Comparison of ENCODE assay signal across 20 cellular contexts in the genomic region with DNA sequence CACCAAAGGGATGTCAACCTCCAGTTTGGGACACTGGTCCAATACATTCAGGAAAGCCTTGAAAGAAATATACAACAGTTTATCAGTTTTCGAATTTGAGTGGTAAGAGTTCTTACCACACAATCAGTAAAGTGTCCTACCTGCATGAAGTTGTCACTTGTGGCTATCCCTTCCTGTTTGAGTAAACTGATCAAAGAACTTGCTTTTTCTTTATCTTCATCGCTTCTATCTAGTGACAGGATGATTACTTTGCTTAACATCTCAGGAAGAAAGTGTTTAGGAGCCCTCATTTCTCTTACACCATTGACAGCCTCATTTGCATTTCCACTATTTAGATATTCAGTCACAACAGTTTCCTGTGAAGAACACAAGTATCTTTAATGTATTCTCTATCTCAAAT. TPM values are rescaled to one million over a fixed set of nuclear protein-coding genes. Genes with fewer than 3 reads are reported as not detected.
DNase-seq lines count a peak whose midpoint lies in the region; ATAC-seq and TF ChIP-seq lines count a peak whose summit lies in the region.
"Had no signal": no experiment of that assay in that cellular context is flagged by ENCODE, and none has a peak within 500 bp of the region (broad histone marks: within the 10 kb centered on the region; RNA-seq: fewer than 3 reads in every experiment).

No MANE protein-coding gene starts in this region.

- intact Hi-C loops in CD4-positive, alpha-beta T cell (cut with DNase I, micrococcal nuclease) = loop anchor here in 1 of 2 experiments (2.0 to 5.0 kb wide), 2 partner anchors 29 to 1042 kb away; partner anchors contain the start of gene USP47
- intact Hi-C loops in Calu3 (cut with micrococcal nuclease; ENCODE audit: unreplicated experiment) = loop anchor here (10.0 kb wide), 1 partner anchor 105 kb away; no protein-coding TSS in a partner anchor
- intact Hi-C loops in activated T-helper 1 cell treated with anti-CD3 and anti-CD28 coated beads, Interleukin-12 subunit alpha, Interleukin-12 subunit beta, Interleukin-2, Interleukin-4 antibody, amounts not matched to agents 30 ng/mL and 10 ng/mL and 1 ng/mL, durations not matched to agents 14 hours and 24 hours and 36 hours (cut with micrococcal nuclease) = loop anchor here (10.0 kb wide), 2 partner anchors 355 to 1225 kb away; partner anchors contain the start of gene WEE1

- H3K4me3 Mint-ChIP-seq in CD4-positive, alpha-beta T cell = peak overlapping the region; percentile 32
- no peak overlapping the region for H3K4me3 Mint-ChIP-seq in Calu3 (ENCODE audit: low read depth, unreplicated experiment)
- H3K4me3 Mint-ChIP-seq in activated T-helper 17 cell treated with anti-CD3 and anti-CD28 coated beads, Interleukin-2, amount 50 U/mL, for 72 hours = peak overlapping the region; percentile 48
- peak overlapping the region in 8 of 10 donors; percentile 7 to 77 (median 50) for H3K4me3 Mint-ChIP-seq in naive thymus-derived CD8-positive, alpha-beta T cell
- H3K4me3 Mint-ChIP-seq in activated T-helper 1 cell treated with anti-CD3 and anti-CD28 coated beads, Interleukin-12 subunit alpha, Interleukin-12 subunit beta, Interleukin-2, Interleukin-4 antibody, amounts not matched to agents 30 ng/mL and 10 ng/mL and 1 ng/mL, durations not matched to agents 14 hours and 24 hours and 36 hours = no peak overlapping the region

- TSS peak; percentile 5 for BruUV-seq in Calu3 (replicated peaks; lab: Mats Ljungman, UMichigan)

- no peak for TF ChIP-seq CTCF in CD4-positive, alpha-beta T cell (IDR thresholded peaks at IDR 0.05)
- no peak for TF ChIP-seq CTCF in Calu3 (IDR thresholded peaks at IDR 0.05; ENCODE audit: unreplicated experiment)

- peak; percentile 12 for ATAC-seq in CD4-positive, alpha-beta T cell (ENCODE audit: poor library complexity)
- no peak for ATAC-seq in activated T-helper 17 cell treated with anti-CD3 and anti-CD28 coated beads, Interleukin-2, amount 50 U/mL, for 72 hours (replicated peaks)
- peak; percentile 31 to 67 for ATAC-seq in naive thymus-derived CD8-positive, alpha-beta T cell

- POLR2A ChIA-PET in CD4-positive, alpha-beta T cell (lab: Charles Lee) = interaction anchor here (0.6 to 4.1 kb wide), 3 partner anchors 8 to 49 kb away, joined by 3 to 62 read pairs (median 3); partner anchors contain the start of genes CTR9 and EIF4G2
- POLR2A ChIA-PET in naive thymus-derived CD8-positive, alpha-beta T cell (lab: Charles Lee) = interaction anchor here (0.5 to 6.3 kb wide), 3 partner anchors 9 to 58 kb away, joined by 4 to 62 read pairs (median 13); partner anchors contain the start of genes EIF4G2 and ZBED5

- H3K27ac Mint-ChIP-seq in CD4-positive, alpha-beta T cell = peak overlapping the region; percentile 39
- no peak overlapping the region for H3K27ac Mint-ChIP-seq in Calu3 (ENCODE audit: unreplicated experiment)
- peak overlapping the region; percentile 74 for H3K27ac Mint-ChIP-seq in activated T-helper 17 cell treated with anti-CD3 and anti-CD28 coated beads, Interleukin-2, amount 50 U/mL, for 72 hours
- peak overlapping the region; percentile 53 to 87 (median 80) for H3K27ac Mint-ChIP-seq in naive thymus-derived CD8-positive, alpha-beta T cell
- H3K27ac Mint-ChIP-seq in activated T-helper 1 cell treated with anti-CD3 and anti-CD28 coated beads, Interleukin-12 subunit alpha, Interleukin-12 subunit beta, Interleukin-2, Interleukin-4 antibody, amounts not matched to agents 30 ng/mL and 10 ng/mL and 1 ng/mL, durations not matched to agents 14 hours and 24 hours and 36 hours = no peak overlapping the region

- no peaks in the 10 kb centered on the region for H3K27me3 ChIP-seq in CD4-positive, alpha-beta T cell (ENCODE audit: control insufficient read depth, insufficient read depth, low read length)
- H3K27me3 ChIP-seq: BLaER1, hepatocyte, sigmoid colon had no signal

- CTCF ChIA-PET in CD4-positive, alpha-beta T cell (lab: Charles Lee) = interaction anchor here (0.9 to 1.1 kb wide), 2 partner anchors 59 to 78 kb away, joined by 3 read pairs; no protein-coding TSS in a partner anchor
- CTCF ChIA-PET in Calu3 (lab: Charles Lee) = no interaction called here

- H3K27me3 Mint-ChIP-seq in CD4-positive, alpha-beta T cell = no peaks in the 10 kb centered on the region
- H3K27me3 Mint-ChIP-seq in Calu3 (ENCODE audit: unreplicated experiment) = no peaks in the 10 kb centered on the region
- H3K27me3 Mint-ChIP-seq in activated T-helper 17 cell treated with anti-CD3 and anti-CD28 coated beads, Interleukin-2, amount 50 U/mL, for 72 hours = no peaks in the 10 kb centered on the region
- H3K27me3 Mint-ChIP-seq in naive thymus-derived CD8-positive, alpha-beta T cell = no peaks in the 10 kb centered on the region
- H3K27me3 Mint-ChIP-seq in activated T-helper 1 cell treated with anti-CD3 and anti-CD28 coated beads, Interleukin-12 subunit alpha, Interleukin-12 subunit beta, Interleukin-2, Interleukin-4 antibody, amounts not matched to agents 30 ng/mL and 10 ng/mL and 1 ng/mL, durations not matched to agents 14 hours and 24 hours and 36 hours (ENCODE audit: insufficient read depth) = no peaks in the 10 kb centered on the region

- H3K27ac ChIP-seq in CD4-positive, alpha-beta T cell (ENCODE audit: low read depth, low read length) = no peak overlapping the region
- H3K27ac ChIP-seq: BLaER1, hepatocyte, sigmoid colon, thoracic aorta had no signal

- no peaks in the 10 kb centered on the region for H3K9me3 Mint-ChIP-seq in CD4-positive, alpha-beta T cell
- no peaks in the 10 kb centered on the region for H3K9me3 Mint-ChIP-seq in Calu3 (ENCODE audit: low read depth, unreplicated experiment)
- H3K9me3 Mint-ChIP-seq in activated T-helper 17 cell treated with anti-CD3 and anti-CD28 coated beads, Interleukin-2, amount 50 U/mL, for 72 hours = no peaks in the 10 kb centered on the region
- no peaks in the 10 kb centered on the region for H3K9me3 Mint-ChIP-seq in naive thymus-derived CD8-positive, alpha-beta T cell
- no peaks in the 10 kb centered on the region for H3K9me3 Mint-ChIP-seq in activated T-helper 1 cell treated with anti-CD3 and anti-CD28 coated beads, Interleukin-12 subunit alpha, Interleukin-12 subunit beta, Interleukin-2, Interleukin-4 antibody, amounts not matched to agents 30 ng/mL and 10 ng/mL and 1 ng/mL, durations not matched to agents 14 hours and 24 hours and 36 hours

- H3K36me3 Mint-ChIP-seq in CD4-positive, alpha-beta T cell (ENCODE audit: low read depth) = peaks cover 100% of the 10 kb centered on the region
- H3K36me3 Mint-ChIP-seq in Calu3 (ENCODE audit: insufficient read depth, unreplicated experiment) = peaks cover 80% of the 10 kb centered on the region
- H3K36me3 Mint-ChIP-seq in activated T-helper 17 cell treated with anti-CD3 and anti-CD28 coated beads, Interleukin-2, amount 50 U/mL, for 72 hours (ENCODE audit: low read depth) = peaks cover 93% of the 10 kb centered on the region
- peaks cover 22 to 97% (median 59%) of the 10 kb centered on the region in 3 donors for H3K36me3 Mint-ChIP-seq in naive thymus-derived CD8-positive, alpha-beta T cell
- H3K36me3 Mint-ChIP-seq in activated T-helper 1 cell treated with anti-CD3 and anti-CD28 coated beads, Interleukin-12 subunit alpha, Interleukin-12 subunit beta, Interleukin-2, Interleukin-4 antibody, amounts not matched to agents 30 ng/mL and 10 ng/mL and 1 ng/mL, durations not matched to agents 14 hours and 24 hours and 36 hours (ENCODE audit: low read depth) = peaks cover 78% of the 10 kb centered on the region

- no peaks in the 10 kb centered on the region for H3K9me3 ChIP-seq in CD4-positive, alpha-beta T cell (ENCODE audit: control insufficient read depth, low read length)
- H3K9me3 ChIP-seq: BLaER1, sigmoid colon, thoracic aorta had no signal

- H3K4me1 Mint-ChIP-seq in CD4-positive, alpha-beta T cell (ENCODE audit: low read depth) = peaks cover 84% of the 10 kb centered on the region
- H3K4me1 Mint-ChIP-seq in Calu3 (ENCODE audit: low read depth, unreplicated experiment) = peaks cover 4% of the 10 kb centered on the region
- H3K4me1 Mint-ChIP-seq in activated T-helper 17 cell treated with anti-CD3 and anti-CD28 coated beads, Interleukin-2, amount 50 U/mL, for 72 hours = peaks cover 36% of the 10 kb centered on the region
- peaks cover 33 to 79% (median 75%) of the 10 kb centered on the region in 4 donors for H3K4me1 Mint-ChIP-seq in naive thymus-derived CD8-positive, alpha-beta T cell
- H3K4me1 Mint-ChIP-seq in activated T-helper 1 cell treated with anti-CD3 and anti-CD28 coated beads, Interleukin-12 subunit alpha, Interleukin-12 subunit beta, Interleukin-2, Interleukin-4 antibody, amounts not matched to agents 30 ng/mL and 10 ng/mL and 1 ng/mL, durations not matched to agents 14 hours and 24 hours and 36 hours (ENCODE audit: low read depth) = peaks cover 69% of the 10 kb centered on the region

- no peak for DNase-seq in CD4-positive, alpha-beta T cell
- DNase-seq in Calu3 (no peak), activated gamma-delta T cell treated with Interleukin-2 at 50 U/mL for 16 hours (no peak), NCI-H2081 (lab: John Stamatoyannopoulos, UW) (no peak)
- DNase-seq in naive thymus-derived CD8-positive, alpha-beta T cell = peak in 2 of 10 donors; percentile 29 to 31
- no peak for DNase-seq in activated T-helper 1 cell treated with anti-CD3 and anti-CD28 coated beads, Interleukin-12 subunit alpha, Interleukin-12 subunit beta, Interleukin-2, Interleukin-4 antibody, amounts not matched to agents 30 ng/mL and 10 ng/mL and 1 ng/mL, durations not matched to agents 14 hours and 24 hours and 36 hours (ENCODE audit: low spot score)
- DNase-seq: central memory CD4-positive, alpha-beta T cell; DMS79 treated with DMSO at 0.1 percent for 48 hours; effector memory CD4-positive, alpha-beta T cell; KG1; kidney; NCI-H1105; NCI-H82; RPMI8226; sigmoid colon; stimulated activated CD4-positive, alpha-beta T cell treated with anti-CD3 and anti-CD28 coated beads, Interleukin-2, amount 100 ng/mL, for 24 hours had no signal

RNA-seq across cellular contexts. Expression of gene EIF4G2, which starts 8.4 kb away (rescaled TPM):
- total RNA-seq in CD4-positive, alpha-beta T cell = 1,000 to 10,000 TPM; 1,001 to 1,008 TPM
- total RNA-seq in Calu3 (2022) = 690 and 772 TPM in 2 replicates
- 1,000 to 10,000 TPM in 1 of 2 donors, 100 to 1,000 TPM in 1; 622 to 1,188 TPM for total RNA-seq in activated T-helper 17 cell treated with anti-CD3 and anti-CD28 coated beads, Interleukin-2, amount 50 U/mL, for 72 hours
- total RNA-seq in naive thymus-derived CD8-positive, alpha-beta T cell = 100 to 1,000 TPM; 631 to 638 TPM
- 100 to 1,000 TPM; 315 to 425 (median 340) TPM for polyA plus RNA-seq in naive thymus-derived CD8-positive, alpha-beta T cell
- total RNA-seq in activated T-helper 1 cell treated with anti-CD3 and anti-CD28 coated beads, Interleukin-12 subunit alpha, Interleukin-12 subunit beta, Interleukin-2, Interleukin-4 antibody, amounts not matched to agents 30 ng/mL and 10 ng/mL and 1 ng/mL, durations not matched to agents 14 hours and 24 hours and 36 hours = 1,084 and 1,108 TPM in 2 replicates

RNA-seq across cellular contexts. Expression of gene CTR9, which starts 49.2 kb away (rescaled TPM):
- total RNA-seq in CD4-positive, alpha-beta T cell = 10 to 100 TPM; 34.0 to 34.7 TPM
- 31.4 and 34.0 TPM in 2 replicates for total RNA-seq in Calu3 (2022)
- 10 to 100 TPM; 34.0 to 47.4 TPM for total RNA-seq in activated T-helper 17 cell treated with anti-CD3 and anti-CD28 coated beads, Interleukin-2, amount 50 U/mL, for 72 hours
- total RNA-seq in naive thymus-derived CD8-positive, alpha-beta T cell = 10 to 100 TPM; 58.2 to 66.4 TPM
- 10 to 100 TPM; 53.2 to 66.8 (median 53.7) TPM for polyA plus RNA-seq in naive thymus-derived CD8-positive, alpha-beta T cell
- 46.2 and 51.1 TPM in 2 replicates for total RNA-seq in activated T-helper 1 cell treated with anti-CD3 and anti-CD28 coated beads, Interleukin-12 subunit alpha, Interleukin-12 subunit beta, Interleukin-2, Interleukin-4 antibody, amounts not matched to agents 30 ng/mL and 10 ng/mL and 1 ng/mL, durations not matched to agents 14 hours and 24 hours and 36 hours

RNA-seq across cellular contexts. Expression of gene ZBED5, which starts 57.6 kb away (rescaled TPM):
- 10 to 100 TPM; 71.1 to 72.0 TPM for total RNA-seq in CD4-positive, alpha-beta T cell
- 49.8 and 51.4 TPM in 2 replicates for total RNA-seq in Calu3 (2022)
- total RNA-seq in activated T-helper 17 cell treated with anti-CD3 and anti-CD28 coated beads, Interleukin-2, amount 50 U/mL, for 72 hours = 10 to 100 TPM; 28.8 to 33.0 TPM
- total RNA-seq in naive thymus-derived CD8-positive, alpha-beta T cell = 100 to 1,000 TPM; 173 to 175 TPM
- 10 to 100 TPM; 14.6 to 18.6 (median 17.0) TPM for polyA plus RNA-seq in naive thymus-derived CD8-positive, alpha-beta T cell
- 38.9 and 42.2 TPM in 2 replicates for total RNA-seq in activated T-helper 1 cell treated with anti-CD3 and anti-CD28 coated beads, Interleukin-12 subunit alpha, Interleukin-12 subunit beta, Interleukin-2, Interleukin-4 antibody, amounts not matched to agents 30 ng/mL and 10 ng/mL and 1 ng/mL, durations not matched to agents 14 hours and 24 hours and 36 hours

Comparison
In these comparisons a context has a peak if more than half of its experiments do, and no peak if none do; other contexts are left out.
1. H3K27ac Mint-ChIP-seq: peak in CD4-positive, alpha-beta T cell (single experiment), activated T-helper 17 cell treated with anti-CD3 and anti-CD28 coated beads, Interleukin-2, amount 50 U/mL, for 72 hours (single experiment) and naive thymus-derived CD8-positive, alpha-beta T cell (10 of 10); none in Calu3 (single experiment) and activated T-helper 1 cell treated with anti-CD3 and anti-CD28 coated beads, Interleukin-12 subunit alpha, Interleukin-12 subunit beta, Interleukin-2, Interleukin-4 antibody, amounts not matched to agents 30 ng/mL and 10 ng/mL and 1 ng/mL, durations not matched to agents 14 hours and 24 hours and 36 hours (single experiment).
2. H3K4me3 Mint-ChIP-seq: peak in CD4-positive, alpha-beta T cell (single experiment), activated T-helper 17 cell treated with anti-CD3 and anti-CD28 coated beads, Interleukin-2, amount 50 U/mL, for 72 hours (single experiment) and naive thymus-derived CD8-positive, alpha-beta T cell (8 of 10); none in Calu3 (single experiment) and activated T-helper 1 cell treated with anti-CD3 and anti-CD28 coated beads, Interleukin-12 subunit alpha, Interleukin-12 subunit beta, Interleukin-2, Interleukin-4 antibody, amounts not matched to agents 30 ng/mL and 10 ng/mL and 1 ng/mL, durations not matched to agents 14 hours and 24 hours and 36 hours (single experiment).